1 cellular context compared by ENCODE assay signal in genomic region chr10:98236866-98237265, GRCh38.
TF ChIP-seq lines count a peak whose summit lies in the region.

No MANE protein-coding gene starts in this region.

TF ChIP-seq in K562, 482 proteins besides CTCF, POLR2A, EP300 and RAD21 (continued from another document and continues in another):
- peak; percentile 48 to 83; a peak in 3 of 4 replicates for TF ChIP-seq TRIM24 (IDR thresholded peaks at IDR 0.05)
- no peak for TF ChIP-seq SMARCA5 (IDR thresholded peaks at IDR 0.05)
- no peak for TF ChIP-seq ZBTB33 (CRISPR knock-in tag; IDR thresholded peaks at IDR 0.05)
- TF ChIP-seq PPARD (CRISPR knock-in tag; IDR thresholded peaks at IDR 0.05), result no peak
- no peak for TF ChIP-seq SETDB1 (IDR thresholded peaks at IDR 0.05; ENCODE audit: low read length)
- peak; percentile 88 for TF ChIP-seq MEIS2 (IDR thresholded peaks at IDR 0.05; ENCODE audit: partially characterized antibody)
- peak; percentile 95 for TF ChIP-seq TAL1 (IDR thresholded peaks at IDR 0.05)
- TF ChIP-seq HES1 (IDR thresholded peaks at IDR 0.05; ENCODE audit: low read depth), result peak; percentile 60; the same call in 1 of the 2 replicates
- no peak for TF ChIP-seq PYGO2 (tag; IDR thresholded peaks at IDR 0.05)
- peak; percentile 78; the same call in 1 of the 2 replicates for TF ChIP-seq ARID3A (IDR thresholded peaks at IDR 0.05; ENCODE audit: borderline replicate concordance, low read depth, low read length)
- TF ChIP-seq GATA2 (CRISPR knock-in tag; IDR thresholded peaks at IDR 0.05), result peak; percentile 86
- TF ChIP-seq ZNF583 (CRISPR knock-in tag; IDR thresholded peaks at IDR 0.05), result no peak
- TF ChIP-seq ILF3 (IDR thresholded peaks at IDR 0.05; ENCODE audit: borderline replicate concordance), result no peak
- TF ChIP-seq NCOR1 (IDR thresholded peaks at IDR 0.05), result peak; percentile 90
- no peak for TF ChIP-seq CREB1 (IDR thresholded peaks at IDR 0.05)
- TF ChIP-seq CREB1 (CRISPR knock-in tag; IDR thresholded peaks at IDR 0.05), result no peak
- no peak for TF ChIP-seq GTF2B (IDR thresholded peaks at IDR 0.05; ENCODE audit: extremely low read depth, insufficient read length)
- TF ChIP-seq ZNF518B (CRISPR knock-in tag; IDR thresholded peaks at IDR 0.05), result no peak
- TF ChIP-seq LEF1 (IDR thresholded peaks at IDR 0.05), result peak; percentile 65; the same call in 1 of the 2 replicates
- TF ChIP-seq KAT7 (CRISPR knock-in tag; IDR thresholded peaks at IDR 0.05; ENCODE audit: borderline replicate concordance), result no peak
- no peak for TF ChIP-seq HNRNPLL (IDR thresholded peaks at IDR 0.05; ENCODE audit: low read depth, low read length, poor library complexity, severe bottlenecking)
- no peak for TF ChIP-seq ZNF41 (CRISPR knock-in tag; conservative IDR thresholded peaks at IDR 0.05)
- peak in 1 of 2 experiments; percentile 91; a peak in 2 of 4 replicates for TF ChIP-seq ZMIZ1 (IDR thresholded peaks at IDR 0.05; ENCODE audit: low read depth in 2 of 2, low read length in 2 of 2)
- TF ChIP-seq CHCHD3 (CRISPR knock-in tag; IDR thresholded peaks at IDR 0.05), result no peak
- no peak for TF ChIP-seq ZKSCAN1 (IDR thresholded peaks at IDR 0.05; ENCODE audit: low read depth, low read length)
- TF ChIP-seq ZNF507 (tag; conservative IDR thresholded peaks at IDR 0.05), result no peak
- TF ChIP-seq HIVEP1 (CRISPR knock-in tag; IDR thresholded peaks at IDR 0.05), result no peak
- TF ChIP-seq CBX1 (IDR thresholded peaks at IDR 0.05; ENCODE audit: low read depth), result no peak
- TF ChIP-seq RCOR1 (IDR thresholded peaks at IDR 0.05; ENCODE audit: borderline replicate concordance in 1 of 2, low read depth in 2 of 2, low read length in 2 of 2), result peak in 1 of 2 experiments; percentile 84; a peak in 2 of 4 replicates
- TF ChIP-seq E2F1 (CRISPR knock-in tag; IDR thresholded peaks at IDR 0.05), result no peak
- no peak for TF ChIP-seq THRB (CRISPR knock-in tag; conservative IDR thresholded peaks at IDR 0.05)
- TF ChIP-seq NELFE (IDR thresholded peaks at IDR 0.05; ENCODE audit: insufficient read depth, insufficient read length), result no peak
- no peak for TF ChIP-seq NR1H2 (CRISPR knock-in tag; IDR thresholded peaks at IDR 0.05)
- TF ChIP-seq ASH1L (IDR thresholded peaks at IDR 0.05; ENCODE audit: borderline replicate concordance, low read depth, partially characterized antibody), result no peak
- no peak for TF ChIP-seq HOXB6 (CRISPR knock-in tag; IDR thresholded peaks at IDR 0.05; ENCODE audit: borderline replicate concordance)
- no peak for TF ChIP-seq MYC (IDR thresholded peaks at IDR 0.05; ENCODE audit: low read depth, low read length)
- TF ChIP-seq MYC (CRISPR knock-in tag; IDR thresholded peaks at IDR 0.05; ENCODE audit: borderline replicate concordance, low read depth), result no peak
- TF ChIP-seq NFXL1 (CRISPR knock-in tag; IDR thresholded peaks at IDR 0.05), result no peak
- TF ChIP-seq HNRNPL (IDR thresholded peaks at IDR 0.05; ENCODE audit: low read depth, low read length), result no peak
- no peak for TF ChIP-seq SPI1 (IDR thresholded peaks at IDR 0.05; ENCODE audit: borderline replicate concordance, low read depth, low read length)
- no peak for TF ChIP-seq ESRRB (CRISPR knock-in tag; IDR thresholded peaks at IDR 0.05; ENCODE audit: borderline replicate concordance)
- TF ChIP-seq KDM1A (IDR thresholded peaks at IDR 0.05), result peak; percentile 57 to 59; a peak in 3 of 4 replicates
- TF ChIP-seq DEAF1 (CRISPR knock-in tag; IDR thresholded peaks at IDR 0.05), result no peak
- no peak for TF ChIP-seq MTF1 (CRISPR knock-in tag; IDR thresholded peaks at IDR 0.05; ENCODE audit: borderline replicate concordance)
- no peak; the same call in 1 of the 2 replicates for TF ChIP-seq ZKSCAN8 (CRISPR knock-in tag; IDR thresholded peaks at IDR 0.05)
- TF ChIP-seq UBTF (IDR thresholded peaks at IDR 0.05; ENCODE audit: borderline replicate concordance in 1 of 2, low read depth in 2 of 2, low read length in 2 of 2), result no peak
